Comparison of ENCODE assay signal across 1 cellular context in genomic region chr19:10899171-10899653, GRCh38.
TF ChIP-seq lines count a peak whose summit lies in the region.

No MANE protein-coding gene starts in this region.

TF ChIP-seq in liver, 16 proteins besides CTCF, POLR2A, EP300 and RAD21 (continued from another document):
- no peak for TF ChIP-seq REST (IDR thresholded peaks at IDR 0.05)
- TF ChIP-seq NR2F2 (IDR thresholded peaks at IDR 0.05) = no peak
- TF ChIP-seq HNF4G (IDR thresholded peaks at IDR 0.05) = no peak
- TF ChIP-seq ZBTB33 (IDR thresholded peaks at IDR 0.05) = no peak
- peak; percentile 62 for TF ChIP-seq FOXA2 (IDR thresholded peaks at IDR 0.05)
- TF ChIP-seq GABPA (IDR thresholded peaks at IDR 0.05 in 1 of 2, conservative IDR thresholded peaks at IDR 0.05 in 1 of 2) = no peak
- no peak for TF ChIP-seq TAF1 (conservative IDR thresholded peaks at IDR 0.05)
- no peak for TF ChIP-seq SP1 (IDR thresholded peaks at IDR 0.05)
- TF ChIP-seq YY1 (IDR thresholded peaks at IDR 0.05) = no peak
- TF ChIP-seq MAX (IDR thresholded peaks at IDR 0.05) = no peak
- peak in 1 of 2 donors; percentile 9 for TF ChIP-seq HNF4A (conservative IDR thresholded peaks at IDR 0.05)
- no peak for TF ChIP-seq ATF3 (IDR thresholded peaks at IDR 0.05)
- TF ChIP-seq FOXA1 (IDR thresholded peaks at IDR 0.05) = no peak
- TF ChIP-seq EGR1 (IDR thresholded peaks at IDR 0.05; ENCODE audit: low read depth in 2 of 2) = no peak
